In the genomic region with DNA sequence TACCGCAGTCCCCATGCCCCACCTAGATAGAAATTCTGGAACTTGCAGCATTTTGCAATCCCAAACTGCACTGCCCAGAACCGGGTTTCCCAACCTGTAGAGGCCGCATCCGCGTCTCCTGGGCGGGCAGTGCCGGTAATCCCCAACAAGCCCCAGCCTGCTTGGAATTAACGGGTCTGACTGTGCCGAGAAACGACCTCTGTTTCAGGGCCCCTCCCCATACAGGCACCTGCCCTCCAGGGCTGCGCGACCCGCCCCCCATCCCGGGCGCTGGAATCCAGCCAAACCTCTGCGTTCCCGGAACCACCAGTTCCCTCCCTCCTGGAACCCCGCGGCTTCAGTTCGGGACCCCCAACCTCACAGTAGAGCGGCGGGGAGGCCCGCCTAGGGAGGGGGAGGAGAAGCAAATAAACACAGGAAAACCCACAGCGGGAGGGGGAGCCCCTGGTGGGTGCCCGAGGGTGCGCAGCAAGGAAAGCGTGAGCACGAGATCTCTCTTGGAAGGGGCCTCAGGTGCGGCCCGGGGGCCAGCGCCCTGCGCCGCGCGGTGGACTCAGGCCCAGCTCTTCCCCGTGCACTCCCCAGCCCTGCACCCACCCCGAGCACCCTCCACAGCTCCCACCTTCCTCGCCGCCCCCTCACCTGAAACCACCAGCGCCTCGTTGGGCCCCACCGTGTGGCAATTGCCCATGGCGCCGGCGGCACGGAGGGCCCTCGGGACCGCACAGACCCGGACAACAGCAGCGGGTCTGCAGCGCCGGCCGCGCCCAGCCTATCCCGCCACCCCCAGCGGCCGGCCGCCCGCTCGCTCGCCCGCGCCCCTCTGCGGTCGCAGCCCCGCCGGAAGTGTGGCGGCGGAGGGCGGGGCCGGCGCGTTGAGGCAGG, we compare ENCODE assay signal across 1 cellular context.
TF ChIP-seq lines count a peak whose summit lies in the region.

A gene with protein sequence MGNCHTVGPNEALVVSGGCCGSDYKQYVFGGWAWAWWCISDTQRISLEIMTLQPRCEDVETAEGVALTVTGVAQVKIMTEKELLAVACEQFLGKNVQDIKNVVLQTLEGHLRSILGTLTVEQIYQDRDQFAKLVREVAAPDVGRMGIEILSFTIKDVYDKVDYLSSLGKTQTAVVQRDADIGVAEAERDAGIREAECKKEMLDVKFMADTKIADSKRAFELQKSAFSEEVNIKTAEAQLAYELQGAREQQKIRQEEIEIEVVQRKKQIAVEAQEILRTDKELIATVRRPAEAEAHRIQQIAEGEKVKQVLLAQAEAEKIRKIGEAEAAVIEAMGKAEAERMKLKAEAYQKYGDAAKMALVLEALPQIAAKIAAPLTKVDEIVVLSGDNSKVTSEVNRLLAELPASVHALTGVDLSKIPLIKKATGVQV (minus strand): TSS at position 850 of the 885 bp plus-strand sequence. CDS start 159 bp downstream, at position 691.

TF ChIP-seq in K562, 482 proteins besides CTCF, POLR2A, EP300 and RAD21 (continued from another document and continues in another):
- TF ChIP-seq ARID3A (IDR thresholded peaks at IDR 0.05; ENCODE audit: borderline replicate concordance, low read depth, low read length) (no peak), ADNP (tag; IDR thresholded peaks at IDR 0.05) (no peak), ZNF699 (CRISPR knock-in tag; IDR thresholded peaks at IDR 0.05; ENCODE audit: insufficient replicate concordance) (no peak), ZBTB7A (IDR thresholded peaks at IDR 0.05; ENCODE audit: borderline replicate concordance, control insufficient read depth, low read depth, low read length) (peak; percentile 97), RBM14 (IDR thresholded peaks at IDR 0.05; ENCODE audit: borderline replicate concordance, insufficient read depth, low read depth, low read length) (0 out of 2 replicates have a peak, but pooled peaks have one; percentile 91), HIVEP1 (CRISPR knock-in tag; IDR thresholded peaks at IDR 0.05) (no peak), ZNF444 (CRISPR knock-in tag; IDR thresholded peaks at IDR 0.05) (no peak), MXD1 (CRISPR knock-in tag; IDR thresholded peaks at IDR 0.05; ENCODE audit: borderline replicate concordance, poor library complexity, severe bottlenecking) (no peak), GABPB1 (CRISPR knock-in tag; IDR thresholded peaks at IDR 0.05) (no peak), ZNF347 (CRISPR knock-in tag; IDR thresholded peaks at IDR 0.05; ENCODE audit: low read depth) (no peak), KAT7 (CRISPR knock-in tag; IDR thresholded peaks at IDR 0.05; ENCODE audit: borderline replicate concordance) (0 out of 2 replicates have a peak, but pooled peaks have one; percentile 58), PURB (CRISPR knock-in tag; IDR thresholded peaks at IDR 0.05; ENCODE audit: low read depth) (no peak), ZNF253 (CRISPR knock-in tag; conservative IDR thresholded peaks at IDR 0.05) (no peak), MCM7 (IDR thresholded peaks at IDR 0.05) (no peak), RCOR1 (IDR thresholded peaks at IDR 0.05; ENCODE audit: borderline replicate concordance in 1 of 2, low read depth in 2 of 2, low read length in 2 of 2) (peak in 1 of 2 experiments; percentile 3; a peak in 1 of 4 replicates), U2AF2 (optimal IDR thresholded peaks at IDR 0.05; ENCODE audit: low read depth, low read length) (no peak), ETS2 (tag; IDR thresholded peaks at IDR 0.05; ENCODE audit: borderline replicate concordance, poor library complexity, severe bottlenecking) (no peak)
- TF ChIP-seq, protein P1, sequence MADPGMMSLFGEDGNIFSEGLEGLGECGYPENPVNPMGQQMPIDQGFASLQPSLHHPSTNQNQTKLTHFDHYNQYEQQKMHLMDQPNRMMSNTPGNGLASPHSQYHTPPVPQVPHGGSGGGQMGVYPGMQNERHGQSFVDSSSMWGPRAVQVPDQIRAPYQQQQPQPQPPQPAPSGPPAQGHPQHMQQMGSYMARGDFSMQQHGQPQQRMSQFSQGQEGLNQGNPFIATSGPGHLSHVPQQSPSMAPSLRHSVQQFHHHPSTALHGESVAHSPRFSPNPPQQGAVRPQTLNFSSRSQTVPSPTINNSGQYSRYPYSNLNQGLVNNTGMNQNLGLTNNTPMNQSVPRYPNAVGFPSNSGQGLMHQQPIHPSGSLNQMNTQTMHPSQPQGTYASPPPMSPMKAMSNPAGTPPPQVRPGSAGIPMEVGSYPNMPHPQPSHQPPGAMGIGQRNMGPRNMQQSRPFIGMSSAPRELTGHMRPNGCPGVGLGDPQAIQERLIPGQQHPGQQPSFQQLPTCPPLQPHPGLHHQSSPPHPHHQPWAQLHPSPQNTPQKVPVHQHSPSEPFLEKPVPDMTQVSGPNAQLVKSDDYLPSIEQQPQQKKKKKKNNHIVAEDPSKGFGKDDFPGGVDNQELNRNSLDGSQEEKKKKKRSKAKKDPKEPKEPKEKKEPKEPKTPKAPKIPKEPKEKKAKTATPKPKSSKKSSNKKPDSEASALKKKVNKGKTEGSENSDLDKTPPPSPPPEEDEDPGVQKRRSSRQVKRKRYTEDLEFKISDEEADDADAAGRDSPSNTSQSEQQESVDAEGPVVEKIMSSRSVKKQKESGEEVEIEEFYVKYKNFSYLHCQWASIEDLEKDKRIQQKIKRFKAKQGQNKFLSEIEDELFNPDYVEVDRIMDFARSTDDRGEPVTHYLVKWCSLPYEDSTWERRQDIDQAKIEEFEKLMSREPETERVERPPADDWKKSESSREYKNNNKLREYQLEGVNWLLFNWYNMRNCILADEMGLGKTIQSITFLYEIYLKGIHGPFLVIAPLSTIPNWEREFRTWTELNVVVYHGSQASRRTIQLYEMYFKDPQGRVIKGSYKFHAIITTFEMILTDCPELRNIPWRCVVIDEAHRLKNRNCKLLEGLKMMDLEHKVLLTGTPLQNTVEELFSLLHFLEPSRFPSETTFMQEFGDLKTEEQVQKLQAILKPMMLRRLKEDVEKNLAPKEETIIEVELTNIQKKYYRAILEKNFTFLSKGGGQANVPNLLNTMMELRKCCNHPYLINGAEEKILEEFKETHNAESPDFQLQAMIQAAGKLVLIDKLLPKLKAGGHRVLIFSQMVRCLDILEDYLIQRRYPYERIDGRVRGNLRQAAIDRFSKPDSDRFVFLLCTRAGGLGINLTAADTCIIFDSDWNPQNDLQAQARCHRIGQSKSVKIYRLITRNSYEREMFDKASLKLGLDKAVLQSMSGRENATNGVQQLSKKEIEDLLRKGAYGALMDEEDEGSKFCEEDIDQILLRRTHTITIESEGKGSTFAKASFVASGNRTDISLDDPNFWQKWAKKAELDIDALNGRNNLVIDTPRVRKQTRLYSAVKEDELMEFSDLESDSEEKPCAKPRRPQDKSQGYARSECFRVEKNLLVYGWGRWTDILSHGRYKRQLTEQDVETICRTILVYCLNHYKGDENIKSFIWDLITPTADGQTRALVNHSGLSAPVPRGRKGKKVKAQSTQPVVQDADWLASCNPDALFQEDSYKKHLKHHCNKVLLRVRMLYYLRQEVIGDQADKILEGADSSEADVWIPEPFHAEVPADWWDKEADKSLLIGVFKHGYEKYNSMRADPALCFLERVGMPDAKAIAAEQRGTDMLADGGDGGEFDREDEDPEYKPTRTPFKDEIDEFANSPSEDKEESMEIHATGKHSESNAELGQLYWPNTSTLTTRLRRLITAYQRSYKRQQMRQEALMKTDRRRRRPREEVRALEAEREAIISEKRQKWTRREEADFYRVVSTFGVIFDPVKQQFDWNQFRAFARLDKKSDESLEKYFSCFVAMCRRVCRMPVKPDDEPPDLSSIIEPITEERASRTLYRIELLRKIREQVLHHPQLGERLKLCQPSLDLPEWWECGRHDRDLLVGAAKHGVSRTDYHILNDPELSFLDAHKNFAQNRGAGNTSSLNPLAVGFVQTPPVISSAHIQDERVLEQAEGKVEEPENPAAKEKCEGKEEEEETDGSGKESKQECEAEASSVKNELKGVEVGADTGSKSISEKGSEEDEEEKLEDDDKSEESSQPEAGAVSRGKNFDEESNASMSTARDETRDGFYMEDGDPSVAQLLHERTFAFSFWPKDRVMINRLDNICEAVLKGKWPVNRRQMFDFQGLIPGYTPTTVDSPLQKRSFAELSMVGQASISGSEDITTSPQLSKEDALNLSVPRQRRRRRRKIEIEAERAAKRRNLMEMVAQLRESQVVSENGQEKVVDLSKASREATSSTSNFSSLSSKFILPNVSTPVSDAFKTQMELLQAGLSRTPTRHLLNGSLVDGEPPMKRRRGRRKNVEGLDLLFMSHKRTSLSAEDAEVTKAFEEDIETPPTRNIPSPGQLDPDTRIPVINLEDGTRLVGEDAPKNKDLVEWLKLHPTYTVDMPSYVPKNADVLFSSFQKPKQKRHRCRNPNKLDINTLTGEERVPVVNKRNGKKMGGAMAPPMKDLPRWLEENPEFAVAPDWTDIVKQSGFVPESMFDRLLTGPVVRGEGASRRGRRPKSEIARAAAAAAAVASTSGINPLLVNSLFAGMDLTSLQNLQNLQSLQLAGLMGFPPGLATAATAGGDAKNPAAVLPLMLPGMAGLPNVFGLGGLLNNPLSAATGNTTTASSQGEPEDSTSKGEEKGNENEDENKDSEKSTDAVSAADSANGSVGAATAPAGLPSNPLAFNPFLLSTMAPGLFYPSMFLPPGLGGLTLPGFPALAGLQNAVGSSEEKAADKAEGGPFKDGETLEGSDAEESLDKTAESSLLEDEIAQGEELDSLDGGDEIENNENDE (IDR thresholded peaks at IDR 0.05; ENCODE audit: low read depth, low read length): no peak
- TF ChIP-seq, protein P2, sequence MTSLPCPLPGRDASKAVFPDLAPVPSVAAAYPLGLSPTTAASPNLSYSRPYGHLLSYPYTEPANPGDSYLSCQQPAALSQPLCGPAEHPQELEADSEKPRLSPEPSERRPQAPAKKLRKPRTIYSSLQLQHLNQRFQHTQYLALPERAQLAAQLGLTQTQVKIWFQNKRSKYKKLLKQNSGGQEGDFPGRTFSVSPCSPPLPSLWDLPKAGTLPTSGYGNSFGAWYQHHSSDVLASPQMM (CRISPR knock-in tag; IDR thresholded peaks at IDR 0.05): no peak
- TF ChIP-seq, protein P3, sequence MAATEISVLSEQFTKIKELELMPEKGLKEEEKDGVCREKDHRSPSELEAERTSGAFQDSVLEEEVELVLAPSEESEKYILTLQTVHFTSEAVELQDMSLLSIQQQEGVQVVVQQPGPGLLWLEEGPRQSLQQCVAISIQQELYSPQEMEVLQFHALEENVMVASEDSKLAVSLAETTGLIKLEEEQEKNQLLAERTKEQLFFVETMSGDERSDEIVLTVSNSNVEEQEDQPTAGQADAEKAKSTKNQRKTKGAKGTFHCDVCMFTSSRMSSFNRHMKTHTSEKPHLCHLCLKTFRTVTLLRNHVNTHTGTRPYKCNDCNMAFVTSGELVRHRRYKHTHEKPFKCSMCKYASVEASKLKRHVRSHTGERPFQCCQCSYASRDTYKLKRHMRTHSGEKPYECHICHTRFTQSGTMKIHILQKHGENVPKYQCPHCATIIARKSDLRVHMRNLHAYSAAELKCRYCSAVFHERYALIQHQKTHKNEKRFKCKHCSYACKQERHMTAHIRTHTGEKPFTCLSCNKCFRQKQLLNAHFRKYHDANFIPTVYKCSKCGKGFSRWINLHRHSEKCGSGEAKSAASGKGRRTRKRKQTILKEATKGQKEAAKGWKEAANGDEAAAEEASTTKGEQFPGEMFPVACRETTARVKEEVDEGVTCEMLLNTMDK (IDR thresholded peaks at IDR 0.05; ENCODE audit: borderline replicate concordance, insufficient read depth, low read depth, low read length, poor library complexity, severe bottlenecking): peak; percentile 48
